In the genomic region with DNA sequence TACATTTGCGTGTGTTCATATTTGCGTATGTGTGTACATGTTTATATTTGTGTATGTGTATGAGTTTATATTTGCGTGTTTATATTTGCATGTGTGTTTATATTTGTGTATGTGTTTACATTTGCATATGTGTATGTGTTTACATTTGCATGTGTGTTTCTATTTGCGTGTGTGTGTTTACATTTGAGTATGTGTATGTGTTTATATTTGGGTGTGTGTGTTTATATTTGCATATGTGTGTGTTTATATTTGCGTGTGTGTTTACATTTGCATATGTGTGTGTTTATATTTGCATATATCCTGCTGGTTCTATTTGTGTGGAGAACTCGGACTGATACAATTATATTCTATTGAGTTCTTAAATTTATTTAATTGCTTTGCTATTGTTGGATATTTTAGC, we compare ENCODE assay signal across 16 cellular contexts.
DNase-seq lines count a peak whose midpoint lies in the region; ATAC-seq, FAIRE-seq and TF ChIP-seq lines count a peak whose summit lies in the region.
"Had no signal": no experiment of that assay in that cellular context is flagged by ENCODE, and none has a peak within 500 bp of the region (broad histone marks: within the 10 kb centered on the region; RNA-seq: fewer than 3 reads in every experiment).

No MANE protein-coding gene starts in this region.

- SMC1A ChIA-PET in GM12878 (lab: Charles Lee; ENCODE audit: uncharacterized antibody, unreplicated experiment) = no interaction called here

- no peak for DNase-seq in GM12891 (ENCODE audit: insufficient read length, low spot score)
- no peak for DNase-seq in Karpas-422
- no peak for DNase-seq in GM12878 (ENCODE audit: low read depth, low spot score)
- no peak for DNase-seq in stimulated activated CD4-positive, alpha-beta T cell treated with anti-CD3 and anti-CD28 coated beads, Interleukin-4, amount 100 ng/mL, for 1 hour
- no peak for DNase-seq in SHP77 (lab: John Stamatoyannopoulos, UW)
- DNase-seq: C1 segment of cervical spinal cord; Calu3; CD4-positive, alpha-beta memory T cell; COR-L47; DMS153; DND-41; GM23248; H9 had no signal

- H3K4me1 ChIP-seq in Karpas-422 (ENCODE audit: low read length) (no peaks in the 10 kb centered on the region), GM12878 (ENCODE audit: control insufficient read depth, insufficient read depth, low read length) (no peaks in the 10 kb centered on the region)

- TF ChIP-seq CTCF in GM12878 (IDR thresholded peaks at IDR 0.05 in 2 of 3, conservative IDR thresholded peaks at IDR 0.05 in 1 of 3; ENCODE audit: control insufficient read depth in 2 of 3, extremely low read depth in 1 of 3, insufficient read depth in 1 of 3, low read depth in 3 of 3, low read length in 3 of 3) = no peak

- H3K4me3 ChIP-seq in Karpas-422 (ENCODE audit: low read length) = 0 out of 2 replicates have a peak overlapping the region, but pooled peaks have one; percentile 5
- H3K4me3 ChIP-seq in GM12878 = no peak overlapping the region
- H3K4me3 ChIP-seq: GM23248 had no signal

- H3K36me3 ChIP-seq in Karpas-422 (ENCODE audit: insufficient read depth, low read length) (no peaks in the 10 kb centered on the region), GM12878 (ENCODE audit: control insufficient read depth in 2 of 2, insufficient read depth in 2 of 2, low read length in 1 of 2) (no peaks in the 10 kb centered on the region)

- intact Hi-C loops in GM12878 (cut with micrococcal nuclease; ENCODE audit: unreplicated experiment) = no loop called here

- ATAC-seq in GM12878 (no peak), GM19467 (IDR thresholded peaks at IDR 0.05; ENCODE audit: unreplicated experiment) (no peak)
- ATAC-seq: HCT116 had no signal

- H3K9me2 ChIP-seq in Karpas-422 (replicated peaks; ENCODE audit: insufficient read depth, low read length) = no peaks in the 10 kb centered on the region

- H3K27me3 ChIP-seq in Karpas-422 (ENCODE audit: low read length) (no peaks in the 10 kb centered on the region), GM12878 (replicated peaks in 1 of 2; ENCODE audit: control insufficient read depth in 2 of 2, insufficient read depth in 2 of 2, low read length in 1 of 2) (no peaks in the 10 kb centered on the region)

- FAIRE-seq in GM12891 (lab: Jason Lieb, UNC) = peak; percentile 70
- peak; percentile 44 for FAIRE-seq in GM12878 (lab: Jason Lieb, UNC)
- FAIRE-seq: H1 had no signal

- H4K20me1 ChIP-seq in Karpas-422 (ENCODE audit: insufficient read depth, low read depth, low read length) (no peaks in the 10 kb centered on the region), GM12878 (ENCODE audit: control insufficient read depth, insufficient read depth) (no peaks in the 10 kb centered on the region)

- WGBS in GM12878 (ENCODE audit: insufficient coverage, insufficient replicate concordance, low lambda C conversion rate, missing lambda C conversion rate) = 79% methylated on average over 6 of the region's 6 CpGs

- RAD21 ChIA-PET in GM12878 (lab: Charles Lee; ENCODE audit: unreplicated experiment) = no interaction called here

- H3K9me3 ChIP-seq in Karpas-422 (ENCODE audit: low read length) (peaks cover 11% of the 10 kb centered on the region), GM12878 (replicated peaks; ENCODE audit: control insufficient read depth, insufficient read depth, low read length) (no peaks in the 10 kb centered on the region; the same call in 2 of the 3 replicates)

- no peak for TF ChIP-seq EP300 in GM12878 (IDR thresholded peaks at IDR 0.05; ENCODE audit: borderline replicate concordance in 1 of 2, control insufficient read depth in 1 of 2, low read depth in 2 of 2, low read length in 2 of 2)

- no TSS peak for BruUV-seq in GM12878 (replicated peaks; lab: Mats Ljungman, UMichigan)

- no peak overlapping the region for H3K4me2 ChIP-seq in Karpas-422 (ENCODE audit: low read depth, low read length, poor library complexity, severe bottlenecking)
- H3K4me2 ChIP-seq in GM12878 (ENCODE audit: control insufficient read depth, insufficient read depth) = no peak overlapping the region

- H3K79me2 ChIP-seq in Karpas-422 (ENCODE audit: low read length) = no peaks in the 10 kb centered on the region
- H3K79me2 ChIP-seq in GM12878 (ENCODE audit: control insufficient read depth, insufficient read depth, low read length) = no peaks in the 10 kb centered on the region

- POLR2A ChIA-PET in GM12878 (lab: Charles Lee) = no interaction called here

- no peak overlapping the region for H2AFZ ChIP-seq in Karpas-422 (ENCODE audit: low read length)
- no peak overlapping the region for H2AFZ ChIP-seq in GM12878 (ENCODE audit: control insufficient read depth, low read depth, low read length)
- H2AFZ ChIP-seq: GM23248 had no signal

- TF ChIP-seq POLR2A in GM12891 (IDR thresholded peaks at IDR 0.05; ENCODE audit: low read depth, low read length) (no peak), GM12878 (IDR thresholded peaks at IDR 0.05; ENCODE audit: low read depth, low read length) (no peak)

- CTCF ChIA-PET in GM12878 (lab: Yijun Ruan, JAX) = no interaction called here

- no peak overlapping the region for H3K9ac ChIP-seq in Karpas-422 (ENCODE audit: low read length)
- H3K9ac ChIP-seq in GM12878 (ENCODE audit: control insufficient read depth, insufficient read depth, low read length) = no peak overlapping the region
- H3K9ac ChIP-seq: GM23248 had no signal

- H3K27ac ChIP-seq in Karpas-422 (ENCODE audit: low read length) (no peak overlapping the region), GM12878 (ENCODE audit: control insufficient read depth, insufficient read depth) (no peak overlapping the region)
- H3K27ac ChIP-seq: GM23248 had no signal

- in situ Hi-C loops in GM12878 (cut with MboI) = no loop called here

- TF ChIP-seq RAD21 in GM12878 (IDR thresholded peaks at IDR 0.05; ENCODE audit: insufficient read depth, low read depth, low read length) = no peak

TF ChIP-seq in GM12891, 5 proteins besides CTCF, POLR2A, EP300 and RAD21:
- TF ChIP-seq PAX5 (IDR thresholded peaks at IDR 0.05; ENCODE audit: insufficient read depth, low read length, severe bottlenecking) = no peak
- no peak for TF ChIP-seq POU2F2 (IDR thresholded peaks at IDR 0.05; ENCODE audit: low read depth, low read length)
- no peak for TF ChIP-seq SPI1 (IDR thresholded peaks at IDR 0.05; ENCODE audit: low read depth, low read length)
- TF ChIP-seq TAF1 (IDR thresholded peaks at IDR 0.05; ENCODE audit: low read depth, low read length) = no peak
- no peak for TF ChIP-seq POLR2AphosphoS5 (IDR thresholded peaks at IDR 0.05; ENCODE audit: low read depth, low read length)

TF ChIP-seq in GM12878, 131 proteins besides CTCF, POLR2A, EP300 and RAD21:
- TF ChIP-seq RBBP5 (conservative IDR thresholded peaks at IDR 0.05) (no peak), ZNF207 (IDR thresholded peaks at IDR 0.05; ENCODE audit: borderline replicate concordance) (no peak), NFIC (IDR thresholded peaks at IDR 0.05; ENCODE audit: low read depth, low read length) (no peak), WRNIP1 (IDR thresholded peaks at IDR 0.05; ENCODE audit: borderline replicate concordance, low read depth, low read length) (no peak), LARP7 (IDR thresholded peaks at IDR 0.05) (no peak), STAT3 (IDR thresholded peaks at IDR 0.05; ENCODE audit: low read depth, low read length) (no peak), SRF (IDR thresholded peaks at IDR 0.05; ENCODE audit: low read depth in 2 of 2, low read length in 2 of 2) (no peak), SMAD5 (IDR thresholded peaks at IDR 0.05; ENCODE audit: low read depth) (no peak), SREBF2 (IDR thresholded peaks at IDR 0.05; ENCODE audit: low read length) (no peak), ETV6 (conservative IDR thresholded peaks at IDR 0.05 in 1 of 2, IDR thresholded peaks at IDR 0.05 in 1 of 2; ENCODE audit: borderline replicate concordance in 1 of 2, low read depth in 1 of 2) (no peak)
- TF ChIP-seq, protein P1, sequence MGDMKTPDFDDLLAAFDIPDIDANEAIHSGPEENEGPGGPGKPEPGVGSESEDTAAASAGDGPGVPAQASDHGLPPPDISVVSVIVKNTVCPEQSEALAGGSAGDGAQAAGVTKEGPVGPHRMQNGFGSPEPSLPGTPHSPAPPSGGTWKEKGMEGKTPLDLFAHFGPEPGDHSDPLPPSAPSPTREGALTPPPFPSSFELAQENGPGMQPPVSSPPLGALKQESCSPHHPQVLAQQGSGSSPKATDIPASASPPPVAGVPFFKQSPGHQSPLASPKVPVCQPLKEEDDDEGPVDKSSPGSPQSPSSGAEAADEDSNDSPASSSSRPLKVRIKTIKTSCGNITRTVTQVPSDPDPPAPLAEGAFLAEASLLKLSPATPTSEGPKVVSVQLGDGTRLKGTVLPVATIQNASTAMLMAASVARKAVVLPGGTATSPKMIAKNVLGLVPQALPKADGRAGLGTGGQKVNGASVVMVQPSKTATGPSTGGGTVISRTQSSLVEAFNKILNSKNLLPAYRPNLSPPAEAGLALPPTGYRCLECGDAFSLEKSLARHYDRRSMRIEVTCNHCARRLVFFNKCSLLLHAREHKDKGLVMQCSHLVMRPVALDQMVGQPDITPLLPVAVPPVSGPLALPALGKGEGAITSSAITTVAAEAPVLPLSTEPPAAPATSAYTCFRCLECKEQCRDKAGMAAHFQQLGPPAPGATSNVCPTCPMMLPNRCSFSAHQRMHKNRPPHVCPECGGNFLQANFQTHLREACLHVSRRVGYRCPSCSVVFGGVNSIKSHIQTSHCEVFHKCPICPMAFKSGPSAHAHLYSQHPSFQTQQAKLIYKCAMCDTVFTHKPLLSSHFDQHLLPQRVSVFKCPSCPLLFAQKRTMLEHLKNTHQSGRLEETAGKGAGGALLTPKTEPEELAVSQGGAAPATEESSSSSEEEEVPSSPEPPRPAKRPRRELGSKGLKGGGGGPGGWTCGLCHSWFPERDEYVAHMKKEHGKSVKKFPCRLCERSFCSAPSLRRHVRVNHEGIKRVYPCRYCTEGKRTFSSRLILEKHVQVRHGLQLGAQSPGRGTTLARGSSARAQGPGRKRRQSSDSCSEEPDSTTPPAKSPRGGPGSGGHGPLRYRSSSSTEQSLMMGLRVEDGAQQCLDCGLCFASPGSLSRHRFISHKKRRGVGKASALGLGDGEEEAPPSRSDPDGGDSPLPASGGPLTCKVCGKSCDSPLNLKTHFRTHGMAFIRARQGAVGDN (IDR thresholded peaks at IDR 0.05) = no peak
